1 cellular context compared by ENCODE assay signal in the genomic region with DNA sequence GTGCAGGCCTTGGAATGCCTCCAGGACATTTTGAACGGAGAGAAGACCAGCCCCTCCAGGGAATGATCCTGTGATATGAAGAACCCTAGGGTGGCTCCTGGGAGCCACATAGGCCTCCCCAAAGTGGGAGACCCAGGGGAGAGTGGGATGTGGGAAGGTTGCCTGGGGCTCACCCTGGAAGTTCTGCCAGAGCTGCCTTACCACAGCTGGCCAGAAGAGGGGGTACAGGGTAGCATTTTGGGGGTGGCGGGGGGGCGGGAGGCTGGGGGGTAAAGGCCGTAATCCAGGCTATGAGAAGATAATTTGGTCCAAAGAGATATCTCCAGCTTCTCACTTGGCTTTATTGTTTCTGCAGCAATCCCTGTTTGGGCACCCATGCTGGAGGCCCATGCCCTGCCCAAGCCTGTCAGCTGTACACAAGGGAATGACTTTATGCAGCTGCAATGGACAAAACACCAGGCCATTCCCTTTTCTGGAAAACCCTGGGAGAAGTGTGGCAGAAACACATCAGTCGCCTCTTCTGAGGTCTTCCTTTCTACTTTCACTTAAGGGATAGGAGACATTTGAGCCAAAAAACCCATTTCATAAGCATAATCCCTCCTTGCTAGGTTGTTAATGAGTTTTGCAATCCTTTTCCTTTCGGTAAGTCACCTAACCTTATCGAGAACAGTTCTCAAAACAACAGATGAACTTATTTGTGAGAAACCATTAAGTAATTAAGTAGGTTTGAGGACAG.
TF ChIP-seq lines count a peak whose summit lies in the region.

No MANE protein-coding gene starts in this region.

TF ChIP-seq in H1, 55 proteins besides CTCF, POLR2A, EP300 and RAD21:
- TF ChIP-seq, protein P1, sequence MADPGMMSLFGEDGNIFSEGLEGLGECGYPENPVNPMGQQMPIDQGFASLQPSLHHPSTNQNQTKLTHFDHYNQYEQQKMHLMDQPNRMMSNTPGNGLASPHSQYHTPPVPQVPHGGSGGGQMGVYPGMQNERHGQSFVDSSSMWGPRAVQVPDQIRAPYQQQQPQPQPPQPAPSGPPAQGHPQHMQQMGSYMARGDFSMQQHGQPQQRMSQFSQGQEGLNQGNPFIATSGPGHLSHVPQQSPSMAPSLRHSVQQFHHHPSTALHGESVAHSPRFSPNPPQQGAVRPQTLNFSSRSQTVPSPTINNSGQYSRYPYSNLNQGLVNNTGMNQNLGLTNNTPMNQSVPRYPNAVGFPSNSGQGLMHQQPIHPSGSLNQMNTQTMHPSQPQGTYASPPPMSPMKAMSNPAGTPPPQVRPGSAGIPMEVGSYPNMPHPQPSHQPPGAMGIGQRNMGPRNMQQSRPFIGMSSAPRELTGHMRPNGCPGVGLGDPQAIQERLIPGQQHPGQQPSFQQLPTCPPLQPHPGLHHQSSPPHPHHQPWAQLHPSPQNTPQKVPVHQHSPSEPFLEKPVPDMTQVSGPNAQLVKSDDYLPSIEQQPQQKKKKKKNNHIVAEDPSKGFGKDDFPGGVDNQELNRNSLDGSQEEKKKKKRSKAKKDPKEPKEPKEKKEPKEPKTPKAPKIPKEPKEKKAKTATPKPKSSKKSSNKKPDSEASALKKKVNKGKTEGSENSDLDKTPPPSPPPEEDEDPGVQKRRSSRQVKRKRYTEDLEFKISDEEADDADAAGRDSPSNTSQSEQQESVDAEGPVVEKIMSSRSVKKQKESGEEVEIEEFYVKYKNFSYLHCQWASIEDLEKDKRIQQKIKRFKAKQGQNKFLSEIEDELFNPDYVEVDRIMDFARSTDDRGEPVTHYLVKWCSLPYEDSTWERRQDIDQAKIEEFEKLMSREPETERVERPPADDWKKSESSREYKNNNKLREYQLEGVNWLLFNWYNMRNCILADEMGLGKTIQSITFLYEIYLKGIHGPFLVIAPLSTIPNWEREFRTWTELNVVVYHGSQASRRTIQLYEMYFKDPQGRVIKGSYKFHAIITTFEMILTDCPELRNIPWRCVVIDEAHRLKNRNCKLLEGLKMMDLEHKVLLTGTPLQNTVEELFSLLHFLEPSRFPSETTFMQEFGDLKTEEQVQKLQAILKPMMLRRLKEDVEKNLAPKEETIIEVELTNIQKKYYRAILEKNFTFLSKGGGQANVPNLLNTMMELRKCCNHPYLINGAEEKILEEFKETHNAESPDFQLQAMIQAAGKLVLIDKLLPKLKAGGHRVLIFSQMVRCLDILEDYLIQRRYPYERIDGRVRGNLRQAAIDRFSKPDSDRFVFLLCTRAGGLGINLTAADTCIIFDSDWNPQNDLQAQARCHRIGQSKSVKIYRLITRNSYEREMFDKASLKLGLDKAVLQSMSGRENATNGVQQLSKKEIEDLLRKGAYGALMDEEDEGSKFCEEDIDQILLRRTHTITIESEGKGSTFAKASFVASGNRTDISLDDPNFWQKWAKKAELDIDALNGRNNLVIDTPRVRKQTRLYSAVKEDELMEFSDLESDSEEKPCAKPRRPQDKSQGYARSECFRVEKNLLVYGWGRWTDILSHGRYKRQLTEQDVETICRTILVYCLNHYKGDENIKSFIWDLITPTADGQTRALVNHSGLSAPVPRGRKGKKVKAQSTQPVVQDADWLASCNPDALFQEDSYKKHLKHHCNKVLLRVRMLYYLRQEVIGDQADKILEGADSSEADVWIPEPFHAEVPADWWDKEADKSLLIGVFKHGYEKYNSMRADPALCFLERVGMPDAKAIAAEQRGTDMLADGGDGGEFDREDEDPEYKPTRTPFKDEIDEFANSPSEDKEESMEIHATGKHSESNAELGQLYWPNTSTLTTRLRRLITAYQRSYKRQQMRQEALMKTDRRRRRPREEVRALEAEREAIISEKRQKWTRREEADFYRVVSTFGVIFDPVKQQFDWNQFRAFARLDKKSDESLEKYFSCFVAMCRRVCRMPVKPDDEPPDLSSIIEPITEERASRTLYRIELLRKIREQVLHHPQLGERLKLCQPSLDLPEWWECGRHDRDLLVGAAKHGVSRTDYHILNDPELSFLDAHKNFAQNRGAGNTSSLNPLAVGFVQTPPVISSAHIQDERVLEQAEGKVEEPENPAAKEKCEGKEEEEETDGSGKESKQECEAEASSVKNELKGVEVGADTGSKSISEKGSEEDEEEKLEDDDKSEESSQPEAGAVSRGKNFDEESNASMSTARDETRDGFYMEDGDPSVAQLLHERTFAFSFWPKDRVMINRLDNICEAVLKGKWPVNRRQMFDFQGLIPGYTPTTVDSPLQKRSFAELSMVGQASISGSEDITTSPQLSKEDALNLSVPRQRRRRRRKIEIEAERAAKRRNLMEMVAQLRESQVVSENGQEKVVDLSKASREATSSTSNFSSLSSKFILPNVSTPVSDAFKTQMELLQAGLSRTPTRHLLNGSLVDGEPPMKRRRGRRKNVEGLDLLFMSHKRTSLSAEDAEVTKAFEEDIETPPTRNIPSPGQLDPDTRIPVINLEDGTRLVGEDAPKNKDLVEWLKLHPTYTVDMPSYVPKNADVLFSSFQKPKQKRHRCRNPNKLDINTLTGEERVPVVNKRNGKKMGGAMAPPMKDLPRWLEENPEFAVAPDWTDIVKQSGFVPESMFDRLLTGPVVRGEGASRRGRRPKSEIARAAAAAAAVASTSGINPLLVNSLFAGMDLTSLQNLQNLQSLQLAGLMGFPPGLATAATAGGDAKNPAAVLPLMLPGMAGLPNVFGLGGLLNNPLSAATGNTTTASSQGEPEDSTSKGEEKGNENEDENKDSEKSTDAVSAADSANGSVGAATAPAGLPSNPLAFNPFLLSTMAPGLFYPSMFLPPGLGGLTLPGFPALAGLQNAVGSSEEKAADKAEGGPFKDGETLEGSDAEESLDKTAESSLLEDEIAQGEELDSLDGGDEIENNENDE (IDR thresholded peaks at IDR 0.05; ENCODE audit: insufficient replicate concordance, low read length), result no peak
TF ChIP-seq in H1: peak in this region for 0.
